In genomic region chr6:165615629-165616028, GRCh38 we compare ENCODE assay signal across 11 cellular contexts. TPM values are rescaled to one million over a fixed set of nuclear protein-coding genes. Genes with fewer than 3 reads are reported as not detected.
DNase-seq lines count a peak whose midpoint lies in the region; ATAC-seq and TF ChIP-seq lines count a peak whose summit lies in the region.
"Had no signal": no experiment of that assay in that cellular context is flagged by ENCODE, and none has a peak within 500 bp of the region (broad histone marks: within the 10 kb centered on the region; RNA-seq: fewer than 3 reads in every experiment).

No MANE protein-coding gene starts in this region.

- POLR2A ChIA-PET in A673 (lab: Charles Lee; ENCODE audit: low non-redundant PET), result no interaction called here

- no peak for TF ChIP-seq CTCF in A673 (conservative IDR thresholded peaks at IDR 0.05; ENCODE audit: low read depth, low read length)

- H3K4me3 ChIP-seq in A673 (ENCODE audit: low read depth, low read length, poor library complexity, severe bottlenecking), result no peak overlapping the region
- peak overlapping the region; percentile 81 for H3K4me3 ChIP-seq in adipocyte (ENCODE audit: low read length)

- no peaks in the 10 kb centered on the region for H3K9me3 ChIP-seq in A673 (ENCODE audit: low read depth, low read length, poor library complexity, severe bottlenecking)
- no peaks in the 10 kb centered on the region for H3K9me3 ChIP-seq in adipocyte (ENCODE audit: control insufficient read depth, low read length)
- H3K9me3 ChIP-seq: Peyer's patch had no signal

- H3K9me3 Mint-ChIP-seq in natural killer cell treated with Interleukin-12 subunit alpha and Interleukin-12 subunit beta and Interleukin-15 and Interleukin-18, amount 100 ng/mL, for 72 hours, result peaks cover 3% of the 10 kb centered on the region

- no peaks in the 10 kb centered on the region for H3K36me3 ChIP-seq in A673 (ENCODE audit: insufficient read depth, low read length, poor library complexity, severe bottlenecking)
- no peaks in the 10 kb centered on the region for H3K36me3 ChIP-seq in adipocyte (ENCODE audit: control insufficient read depth, insufficient read depth, low read length, severe bottlenecking)
- H3K36me3 ChIP-seq: Peyer's patch had no signal

- peak overlapping the region; percentile 78 for H3K9ac ChIP-seq in adipocyte (ENCODE audit: low read length)

- no TSS peak for BruUV-seq in A673 (replicated peaks; lab: Mats Ljungman, UMichigan)

- no peaks in the 10 kb centered on the region for H3K27me3 ChIP-seq in A673 (replicated peaks; ENCODE audit: insufficient read depth, low read depth, low read length, poor library complexity)
- no peaks in the 10 kb centered on the region for H3K27me3 ChIP-seq in adipocyte (replicated peaks; ENCODE audit: control insufficient read depth, insufficient read depth, low read length)
- H3K27me3 ChIP-seq: Peyer's patch had no signal

- H3K4me1 ChIP-seq in A673 (ENCODE audit: insufficient read depth, low read length, poor library complexity, severe bottlenecking) (no peaks in the 10 kb centered on the region), adipocyte (ENCODE audit: control insufficient read depth, insufficient read depth, low read length) (peaks cover 8% of the 10 kb centered on the region)
- H3K4me1 ChIP-seq: Peyer's patch had no signal

- no peak overlapping the region for H3K27ac Mint-ChIP-seq in natural killer cell treated with Interleukin-12 subunit alpha and Interleukin-12 subunit beta and Interleukin-15 and Interleukin-18, amount 100 ng/mL, for 72 hours
- H3K27ac Mint-ChIP-seq: nephron progenitor cell had no signal

- H3K27me3 Mint-ChIP-seq in natural killer cell treated with Interleukin-12 subunit alpha and Interleukin-12 subunit beta and Interleukin-15 and Interleukin-18, amount 100 ng/mL, for 72 hours, result peaks cover 0 to 4% of the 10 kb centered on the region in 2 donors

- H3K27ac ChIP-seq in A673 (ENCODE audit: low read depth, low read length, poor library complexity, severe bottlenecking), result peak overlapping the region; percentile 17
- H3K27ac ChIP-seq: Peyer's patch had no signal

- H3K4me1 Mint-ChIP-seq in natural killer cell treated with Interleukin-12 subunit alpha and Interleukin-12 subunit beta and Interleukin-15 and Interleukin-18, amount 100 ng/mL, for 72 hours (ENCODE audit: low read depth in 2 of 2), result no peaks in the 10 kb centered on the region

- intact Hi-C loops in A673 (cut with micrococcal nuclease; ENCODE audit: unreplicated experiment), result no loop called here

- H3K36me3 Mint-ChIP-seq in natural killer cell treated with Interleukin-12 subunit alpha and Interleukin-12 subunit beta and Interleukin-15 and Interleukin-18, amount 100 ng/mL, for 72 hours, result no peaks in the 10 kb centered on the region

- DNase-seq in A673 (ENCODE audit: low spot score) (no peak), adipocyte (ENCODE audit: low read depth) (no peak), kidney glomerular epithelial cell (lab: John Stamatoyannopoulos, UW) (peak; percentile 40), NCI-H1105 treated with DMSO at 0.1 percent for 48 hours (lab: John Stamatoyannopoulos, UW) (no peak)
- no peak for DNase-seq in natural killer cell treated with Interleukin-12 subunit alpha and Interleukin-12 subunit beta and Interleukin-15 and Interleukin-18, amount 100 ng/mL, for 72 hours (ENCODE audit: low spot score)
- no peak for DNase-seq in stimulated activated CD4-positive, alpha-beta T cell treated with anti-CD3 and anti-CD28 coated beads, Interleukin-4, amount 100 ng/mL, for 24 hours
- DNase-seq in activated naive CD4-positive, alpha-beta T cell (lab: John Stamatoyannopoulos, UW), result no peak
- DNase-seq: activated CD4-positive, alpha-beta T cell treated with anti-CD3 and anti-CD28 coated beads for 4 hours; nephron progenitor cell; Peyer's patch had no signal

- ATAC-seq in GM21381 (IDR thresholded peaks at IDR 0.05; ENCODE audit: unreplicated experiment), result peak; percentile 64
- ATAC-seq in natural killer cell treated with Interleukin-12 subunit alpha and Interleukin-12 subunit beta and Interleukin-15 and Interleukin-18, amount 100 ng/mL, for 72 hours, result no peak

- CTCF ChIA-PET in A673 (lab: Charles Lee), result no interaction called here

- H3K4me3 Mint-ChIP-seq in natural killer cell treated with Interleukin-12 subunit alpha and Interleukin-12 subunit beta and Interleukin-15 and Interleukin-18, amount 100 ng/mL, for 72 hours, result no peak overlapping the region

RNA-seq across cellular contexts. Expression of gene PDE10A, which starts 47.4 kb away (rescaled TPM):
- 2.3 and 2.7 TPM in 2 replicates for total RNA-seq in A673 (2021)
- total RNA-seq in natural killer cell treated with Interleukin-12 subunit alpha and Interleukin-12 subunit beta and Interleukin-15 and Interleukin-18, amount 100 ng/mL, for 72 hours, result not detected
